In genomic region chr14:51848120-51848519, GRCh38 we compare ENCODE assay signal across 14 cellular contexts. TPM values are rescaled to one million over a fixed set of nuclear protein-coding genes. Genes with fewer than 3 reads are reported as not detected.
DNase-seq lines count a peak whose midpoint lies in the region; ATAC-seq, FAIRE-seq and TF ChIP-seq lines count a peak whose summit lies in the region.
"Had no signal": no experiment of that assay in that cellular context is flagged by ENCODE, and none has a peak within 500 bp of the region (broad histone marks: within the 10 kb centered on the region; RNA-seq: fewer than 3 reads in every experiment).

No MANE protein-coding gene starts in this region.

- intact Hi-C loops in activated T-helper 1 cell treated with anti-CD3 and anti-CD28 coated beads, Interleukin-12 subunit alpha, Interleukin-12 subunit beta, Interleukin-2, Interleukin-4 antibody, amounts not matched to agents 30 ng/mL and 10 ng/mL and 1 ng/mL, durations not matched to agents 14 hours and 24 hours and 36 hours (cut with micrococcal nuclease) = loop anchor here (5.0 to 10.0 kb wide), 3 partner anchors 66 to 557 kb away; no protein-coding TSS in a partner anchor

- WGBS in gastroesophageal sphincter (ENCODE audit: low coverage in 1 of 2), 2 donors = 95 to 96% methylated on average over 4 of the region's 4 CpGs

- H3K36me3 Mint-ChIP-seq in stimulated activated naive CD8-positive, alpha-beta T cell treated with anti-CD3 and anti-CD28 coated beads, Interleukin-15, Interleukin-2, amounts not matched to agents 100 ng/mL and 50 ng/mL, for 24 hours (ENCODE audit: low read depth) = peaks cover 29% of the 10 kb centered on the region
- peaks cover 27% of the 10 kb centered on the region for H3K36me3 Mint-ChIP-seq in activated T-helper 1 cell treated with anti-CD3 and anti-CD28 coated beads, Interleukin-12 subunit alpha, Interleukin-12 subunit beta, Interleukin-2, Interleukin-4 antibody, amounts not matched to agents 30 ng/mL and 10 ng/mL and 1 ng/mL, durations not matched to agents 14 hours and 24 hours and 36 hours (ENCODE audit: low read depth)

- no peak for DNase-seq in stimulated activated naive CD8-positive, alpha-beta T cell treated with anti-CD3 and anti-CD28 coated beads, Interleukin-15, Interleukin-2, amounts not matched to agents 100 U/mL and 50 U/mL, for 24 hours
- DNase-seq in activated T-helper 1 cell treated with anti-CD3 and anti-CD28 coated beads, Interleukin-12 subunit alpha, Interleukin-12 subunit beta, Interleukin-2, Interleukin-4 antibody, amounts not matched to agents 30 ng/mL and 10 ng/mL and 1 ng/mL, durations not matched to agents 14 hours and 24 hours and 36 hours (ENCODE audit: low spot score) = no peak
- DNase-seq in keratinocyte (ENCODE audit: low read depth, low spot score) = no peak
- no peak for DNase-seq in urothelium cell line (ENCODE audit: low spot score)
- no peak for DNase-seq in erythroblast (lab: John Stamatoyannopoulos, UW)
- DNase-seq: activated gamma-delta T cell, AML-193, NCI-H1048, NCI-H510A, occipital lobe had no signal

- H4K20me1 ChIP-seq in keratinocyte (ENCODE audit: control insufficient read depth, extremely low read depth, insufficient read depth, low read length) = no peaks in the 10 kb centered on the region

- no peaks in the 10 kb centered on the region for H3K36me3 ChIP-seq in keratinocyte (ENCODE audit: control insufficient read depth in 2 of 2, extremely low read depth in 1 of 2, insufficient read depth in 2 of 2, low read length in 2 of 2)
- H3K36me3 ChIP-seq in gastroesophageal sphincter = no peaks in the 10 kb centered on the region

- peaks cover 7% of the 10 kb centered on the region for H3K27me3 ChIP-seq in keratinocyte (ENCODE audit: control insufficient read depth, extremely low read depth, insufficient read depth, low read length)
- H3K27me3 ChIP-seq in gastroesophageal sphincter = no peaks in the 10 kb centered on the region

- H3K4me3 Mint-ChIP-seq in stimulated activated naive CD8-positive, alpha-beta T cell treated with anti-CD3 and anti-CD28 coated beads, Interleukin-15, Interleukin-2, amounts not matched to agents 100 ng/mL and 50 ng/mL, for 24 hours = peak overlapping the region; percentile 70
- peak overlapping the region; percentile 62 for H3K4me3 Mint-ChIP-seq in activated T-helper 1 cell treated with anti-CD3 and anti-CD28 coated beads, Interleukin-12 subunit alpha, Interleukin-12 subunit beta, Interleukin-2, Interleukin-4 antibody, amounts not matched to agents 30 ng/mL and 10 ng/mL and 1 ng/mL, durations not matched to agents 14 hours and 24 hours and 36 hours

- TF ChIP-seq EP300 in gastroesophageal sphincter (IDR thresholded peaks at IDR 0.05) = no peak

- dilution Hi-C loops in keratinocyte (cut with MboI; ENCODE audit: extremely low pct_ligation_motif_present, low sequenced_read_pairs) = no loop called here

- peaks cover 25% of the 10 kb centered on the region for H3K9me3 Mint-ChIP-seq in stimulated activated naive CD8-positive, alpha-beta T cell treated with anti-CD3 and anti-CD28 coated beads, Interleukin-15, Interleukin-2, amounts not matched to agents 100 ng/mL and 50 ng/mL, for 24 hours
- peaks cover 33% of the 10 kb centered on the region for H3K9me3 Mint-ChIP-seq in activated T-helper 1 cell treated with anti-CD3 and anti-CD28 coated beads, Interleukin-12 subunit alpha, Interleukin-12 subunit beta, Interleukin-2, Interleukin-4 antibody, amounts not matched to agents 30 ng/mL and 10 ng/mL and 1 ng/mL, durations not matched to agents 14 hours and 24 hours and 36 hours

- H3K27ac ChIP-seq in keratinocyte (ENCODE audit: control insufficient read depth, insufficient read depth, low read length) = no peak overlapping the region
- H3K27ac ChIP-seq in gastroesophageal sphincter = no peak overlapping the region

- peaks cover 4% of the 10 kb centered on the region for H3K4me1 ChIP-seq in keratinocyte (ENCODE audit: control insufficient read depth, extremely low read depth, insufficient read depth, low read length)
- H3K4me1 ChIP-seq in gastroesophageal sphincter = peaks cover 0 to 10% (median 0%) of the 10 kb centered on the region in 3 donors

- peaks cover 98% of the 10 kb centered on the region for H3K4me1 Mint-ChIP-seq in stimulated activated naive CD8-positive, alpha-beta T cell treated with anti-CD3 and anti-CD28 coated beads, Interleukin-15, Interleukin-2, amounts not matched to agents 100 ng/mL and 50 ng/mL, for 24 hours (ENCODE audit: low read depth)
- H3K4me1 Mint-ChIP-seq in activated T-helper 1 cell treated with anti-CD3 and anti-CD28 coated beads, Interleukin-12 subunit alpha, Interleukin-12 subunit beta, Interleukin-2, Interleukin-4 antibody, amounts not matched to agents 30 ng/mL and 10 ng/mL and 1 ng/mL, durations not matched to agents 14 hours and 24 hours and 36 hours (ENCODE audit: low read depth) = peaks cover 72% of the 10 kb centered on the region

- H3K27ac Mint-ChIP-seq in stimulated activated naive CD8-positive, alpha-beta T cell treated with anti-CD3 and anti-CD28 coated beads, Interleukin-15, Interleukin-2, amounts not matched to agents 100 ng/mL and 50 ng/mL, for 24 hours = peak overlapping the region; percentile 99
- H3K27ac Mint-ChIP-seq in activated T-helper 1 cell treated with anti-CD3 and anti-CD28 coated beads, Interleukin-12 subunit alpha, Interleukin-12 subunit beta, Interleukin-2, Interleukin-4 antibody, amounts not matched to agents 30 ng/mL and 10 ng/mL and 1 ng/mL, durations not matched to agents 14 hours and 24 hours and 36 hours = peak overlapping the region; percentile 91

- H3K9me1 ChIP-seq in keratinocyte (ENCODE audit: control insufficient read depth, extremely low read depth, insufficient read depth, low read length) = no peaks in the 10 kb centered on the region

- TF ChIP-seq POLR2A in erythroblast (IDR thresholded peaks at IDR 0.05; ENCODE audit: low read length) (no peak), gastroesophageal sphincter (IDR thresholded peaks at IDR 0.05) (no peak)

- ATAC-seq in stimulated activated naive CD8-positive, alpha-beta T cell treated with anti-CD3 and anti-CD28 coated beads, Interleukin-15, Interleukin-2, amounts not matched to agents 100 U/mL and 50 U/mL, for 24 hours = no peak
- ATAC-seq in HG03045 (IDR thresholded peaks at IDR 0.05; ENCODE audit: unreplicated experiment) = no peak
- ATAC-seq in gastroesophageal sphincter = no peak

- no peak overlapping the region for H2AFZ ChIP-seq in keratinocyte (ENCODE audit: control insufficient read depth, low read length)

- no peak for TF ChIP-seq CTCF in keratinocyte (optimal IDR thresholded peaks at IDR 0.05 in 1 of 3, IDR thresholded peaks at IDR 0.05 in 1 of 3, conservative IDR thresholded peaks at IDR 0.05 in 1 of 3; ENCODE audit: extremely low read depth in 1 of 3, insufficient read depth in 2 of 3, low read length in 3 of 3)
- TF ChIP-seq CTCF in gastroesophageal sphincter (IDR thresholded peaks at IDR 0.05) = no peak

- H3K27me3 Mint-ChIP-seq in stimulated activated naive CD8-positive, alpha-beta T cell treated with anti-CD3 and anti-CD28 coated beads, Interleukin-15, Interleukin-2, amounts not matched to agents 100 ng/mL and 50 ng/mL, for 24 hours = no peaks in the 10 kb centered on the region
- no peaks in the 10 kb centered on the region for H3K27me3 Mint-ChIP-seq in activated T-helper 1 cell treated with anti-CD3 and anti-CD28 coated beads, Interleukin-12 subunit alpha, Interleukin-12 subunit beta, Interleukin-2, Interleukin-4 antibody, amounts not matched to agents 30 ng/mL and 10 ng/mL and 1 ng/mL, durations not matched to agents 14 hours and 24 hours and 36 hours (ENCODE audit: insufficient read depth)

- H3K9ac ChIP-seq in keratinocyte (ENCODE audit: control insufficient read depth, extremely low read depth, insufficient read depth, low read length) = no peak overlapping the region

- H3K4me3 ChIP-seq in keratinocyte (ENCODE audit: control insufficient read depth in 2 of 3, extremely low read depth in 1 of 3, insufficient read depth in 2 of 3, low read depth in 1 of 3, low read length in 3 of 3) (no peak overlapping the region), gastroesophageal sphincter (no peak overlapping the region)

- H3K9me3 ChIP-seq in keratinocyte (ENCODE audit: control insufficient read depth, low read depth, low read length) = no peaks in the 10 kb centered on the region
- no peaks in the 10 kb centered on the region for H3K9me3 ChIP-seq in gastroesophageal sphincter

- FAIRE-seq in keratinocyte (lab: Jason Lieb, UNC) (peak; percentile 9), urothelium cell line (lab: Jason Lieb, UNC) (peak; percentile 97)
- FAIRE-seq: islet of Langerhans had no signal

- no peaks in the 10 kb centered on the region for H3K79me2 ChIP-seq in keratinocyte (ENCODE audit: control insufficient read depth, insufficient read depth, low read length)

- H3K4me2 ChIP-seq in keratinocyte (ENCODE audit: control insufficient read depth, extremely low read depth, insufficient read depth, low read depth, low read length) = no peak overlapping the region

RNA-seq across cellular contexts. Expression of gene GNG2, which starts 12.3 kb away (rescaled TPM):
- 126 and 128 TPM in 2 replicates for total RNA-seq in activated T-helper 1 cell treated with anti-CD3 and anti-CD28 coated beads, Interleukin-12 subunit alpha, Interleukin-12 subunit beta, Interleukin-2, Interleukin-4 antibody, amounts not matched to agents 30 ng/mL and 10 ng/mL and 1 ng/mL, durations not matched to agents 14 hours and 24 hours and 36 hours
- polyA plus RNA-seq in keratinocyte = 0.21 to 0.39 TPM (median 0.28 TPM) in 3 replicates
- not detected for polyA plus RNA-seq in keratinocyte (2011; ENCODE audit: low read depth)
- polyA plus RNA-seq in keratinocyte (2011; cell fraction: cytosol; rRNA removed) = 0.35 and 0.40 TPM in 2 replicates
- polyA plus RNA-seq in keratinocyte (2011; cell fraction: nucleus; rRNA removed) = 0.45 TPM in 1 of 2 replicates, not detected in the other
- 0.30 TPM in 1 of 2 replicates, not detected in the other for polyA plus RNA-seq in keratinocyte (2012; ENCODE audit: low replicate concordance)
- 0.86 TPM in 1 of 3 replicates, not detected in the others for polyA minus RNA-seq in keratinocyte
- polyA minus RNA-seq in keratinocyte (2011; cell fraction: cytosol; rRNA and poly(A)+ RNA removed) = not detected
- 0.70 TPM in 1 of 2 replicates, not detected in the other for polyA minus RNA-seq in keratinocyte (2011; cell fraction: nucleus; rRNA and poly(A)+ RNA removed)
- total RNA-seq in gastroesophageal sphincter = 10 to 100 TPM; 15.7 to 21.2 (median 17.8) TPM
